ENCODE assay signal across 9 cellular contexts in the genomic region with DNA sequence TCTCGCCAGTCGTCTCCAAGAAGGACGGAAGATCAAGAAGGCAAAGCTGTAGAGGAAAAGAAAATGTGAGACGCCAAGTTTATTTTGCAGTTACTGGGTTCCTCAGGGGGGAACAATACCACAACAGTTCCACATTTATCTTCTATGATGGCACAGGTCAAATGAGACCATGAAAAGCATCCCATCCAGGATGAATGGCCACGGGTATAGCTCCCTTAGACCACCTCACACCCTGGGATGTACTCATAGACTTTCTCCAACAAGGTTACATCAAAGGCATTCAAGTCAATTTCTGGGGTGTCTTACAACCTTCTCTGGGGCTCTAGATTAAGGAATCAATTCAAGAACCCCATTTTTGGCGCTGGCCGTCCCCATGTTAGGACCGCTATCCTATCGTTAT. TPM values are rescaled to one million over a fixed set of nuclear protein-coding genes. Genes with fewer than 3 reads are reported as not detected.
"Had no signal": no experiment of that assay in that cellular context is flagged by ENCODE, and none has a peak within 500 bp of the region (broad histone marks: within the 10 kb centered on the region; RNA-seq: fewer than 3 reads in every experiment).

No MANE protein-coding gene starts in this region.

- DNase-seq: GDM1, GF-D8 had no signal

- FAIRE-seq: G401.6, GM12878, GM12891, GM12892, GM18507, GM19239 had no signal

- H3K4me3 ChIP-seq: GM12878 had no signal

- ATAC-seq: GM12878 had no signal

RNA-seq across cellular contexts. Expression of a gene that starts 4.5 kb away (rescaled TPM):
- total RNA-seq: G401, GM12878 had no signal
- polyA plus RNA-seq: GM12878 had no signal
